24 cellular contexts compared by ENCODE assay signal in genomic region chrX:153623310-153624029, GRCh38. TPM values are rescaled to one million over a fixed set of nuclear protein-coding genes. Genes with fewer than 3 reads are reported as not detected.
"Had no signal": no experiment of that assay in that cellular context is flagged by ENCODE, and none has a peak within 500 bp of the region (broad histone marks: within the 10 kb centered on the region; RNA-seq: fewer than 3 reads in every experiment).

No MANE protein-coding gene starts in this region.

- H3K9me3 Mint-ChIP-seq: activated naive CD8-positive, alpha-beta T cell treated with anti-CD3 and anti-CD28 coated beads, Interleukin-2, amount 10 ng/mL, durations not matched to agents 7 days and 5 days; effector memory CD8-positive, alpha-beta T cell; memory B cell; T-helper 2 cell treated with Interferon-gamma antibody and Interleukin-4, amounts not matched to agents 5 μg/mL and 100 μg/mL, for 36 hours; type B pancreatic cell; WTC11 had no signal

- H3K4me3 Mint-ChIP-seq: activated CD4-positive, alpha-beta T cell treated with anti-CD3 and anti-CD28 coated beads for 36 hours; activated naive CD8-positive, alpha-beta T cell treated with anti-CD3 and anti-CD28 coated beads, Interleukin-2, amount 10 ng/mL, durations not matched to agents 7 days and 5 days; effector memory CD8-positive, alpha-beta T cell; memory B cell; naive B cell; T-helper 2 cell treated with Interferon-gamma antibody and Interleukin-4, amounts not matched to agents 5 μg/mL and 100 μg/mL, for 36 hours; type B pancreatic cell; WTC11 had no signal

- DNase-seq: activated CD4-positive, alpha-beta T cell treated with anti-CD3 and anti-CD28 coated beads for 36 hours; activated CD4-positive, alpha-beta T cell treated with anti-CD3 and anti-CD28 coated beads, Interleukin-2, amount 50 U/mL, for 48 hours; activated naive CD4-positive, alpha-beta T cell treated with Interleukin-2 at 50 U/mL for 16 hours; activated naive CD8-positive, alpha-beta T cell treated with anti-CD3 and anti-CD28 coated beads, Interleukin-2, amount 10 ng/mL, durations not matched to agents 7 days and 5 days; amygdala; effector memory CD8-positive, alpha-beta T cell; foreskin fibroblast; naive B cell; retina; stimulated activated CD4-positive, alpha-beta T cell treated with anti-CD3 and anti-CD28 coated beads, Interleukin-4, amount 100 ng/mL, for 1 hour; stomach had no signal

- H3K4me1 ChIP-seq: body of pancreas, stomach had no signal

- FAIRE-seq: islet of Langerhans, TTC549 had no signal

- H3K4me1 Mint-ChIP-seq: activated CD4-positive, alpha-beta T cell treated with anti-CD3 and anti-CD28 coated beads for 36 hours; activated naive CD8-positive, alpha-beta T cell treated with anti-CD3 and anti-CD28 coated beads, Interleukin-2, amount 10 ng/mL, durations not matched to agents 7 days and 5 days; naive B cell; WTC11 had no signal

- ATAC-seq: activated CD4-positive, alpha-beta T cell treated with anti-CD3 and anti-CD28 coated beads for 36 hours; body of pancreas; effector memory CD8-positive, alpha-beta T cell; left colon; mucosa of descending colon; WTC11 had no signal

- H3K27me3 ChIP-seq: body of pancreas had no signal

- H3K36me3 Mint-ChIP-seq: activated naive CD8-positive, alpha-beta T cell treated with anti-CD3 and anti-CD28 coated beads, Interleukin-2, amount 10 ng/mL, durations not matched to agents 7 days and 5 days; memory B cell; naive B cell; type B pancreatic cell; WTC11 had no signal

- H3K9me3 ChIP-seq: body of pancreas, mucosa of descending colon, stomach had no signal

- H3K27ac ChIP-seq: body of pancreas, skin epidermis, stomach had no signal

- H3K27me3 Mint-ChIP-seq: activated CD4-positive, alpha-beta T cell treated with anti-CD3 and anti-CD28 coated beads for 36 hours; activated naive CD8-positive, alpha-beta T cell treated with anti-CD3 and anti-CD28 coated beads, Interleukin-2, amount 10 ng/mL, durations not matched to agents 7 days and 5 days had no signal

- H3K27ac Mint-ChIP-seq: activated CD4-positive, alpha-beta T cell treated with anti-CD3 and anti-CD28 coated beads for 36 hours; activated naive CD8-positive, alpha-beta T cell treated with anti-CD3 and anti-CD28 coated beads, Interleukin-2, amount 10 ng/mL, durations not matched to agents 7 days and 5 days; effector memory CD8-positive, alpha-beta T cell; memory B cell; naive B cell; T-helper 2 cell treated with Interferon-gamma antibody and Interleukin-4, amounts not matched to agents 5 μg/mL and 100 μg/mL, for 36 hours; type B pancreatic cell; WTC11 had no signal

- H3K4me3 ChIP-seq: body of pancreas, mucosa of descending colon, skin epidermis, stomach had no signal

- H3K36me3 ChIP-seq: stomach had no signal

RNA-seq across cellular contexts. Expression of gene DUSP9, which starts 23.5 kb away (rescaled TPM):
- total RNA-seq: activated naive CD8-positive, alpha-beta T cell treated with anti-CD3 and anti-CD28 coated beads, Interleukin-2, amount 10 ng/mL, durations not matched to agents 7 days and 5 days; body of pancreas; cardiac septum; left colon; mucosa of descending colon had no signal

RNA-seq across cellular contexts. Expression of gene PNCK, which starts 50.1 kb away (rescaled TPM):
- total RNA-seq: body of pancreas, dermis microvascular lymphatic vessel endothelial cell, glomerular endothelial cell had no signal
